In the genomic region with DNA sequence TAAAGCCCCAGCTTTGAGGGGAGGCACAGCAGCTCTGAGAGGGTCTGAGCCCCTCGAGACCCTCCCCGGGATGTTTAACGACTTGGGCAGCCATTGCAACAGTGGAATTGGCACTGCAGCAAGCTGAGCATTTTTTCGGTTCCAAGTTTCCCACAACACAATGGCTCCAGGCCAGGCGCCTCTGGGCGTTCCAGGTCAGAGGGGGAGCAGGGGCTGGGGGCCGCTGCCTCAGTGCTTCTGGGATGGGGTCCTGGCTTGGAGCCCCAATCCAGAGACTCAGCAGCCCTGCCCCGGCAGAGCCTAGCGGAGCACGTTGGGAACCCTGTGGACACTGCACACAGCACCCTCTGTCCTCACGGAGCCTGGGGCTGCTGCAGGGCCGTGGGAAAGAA, we compare ENCODE assay signal across 13 cellular contexts. TPM values are rescaled to one million over a fixed set of nuclear protein-coding genes. Genes with fewer than 3 reads are reported as not detected.
A peak's percentile ranks its signal among the peaks of the same experiment; 100 is the strongest.
DNase-seq lines count a peak whose midpoint lies in the region; ATAC-seq and TF ChIP-seq lines count a peak whose summit lies in the region.
"Had no signal": no experiment of that assay in that cellular context is flagged by ENCODE, and none has a peak within 500 bp of the region (broad histone marks: within the 10 kb centered on the region; RNA-seq: fewer than 3 reads in every experiment).

No MANE protein-coding gene starts in this region.

- DNase-seq in astrocyte of the cerebellum (ENCODE audit: low read depth) (no peak), heart left ventricle (peak in 3 of 5 donors; percentile 34 to 68 (median 55)), sciatic nerve (ENCODE audit: low spot score) (no peak), A673 (ENCODE audit: low spot score) (no peak), OCI-M2 (lab: John Stamatoyannopoulos, UW; ENCODE audit: unreplicated experiment) (no peak)
- DNase-seq in activated T-cell treated with anti-CD3 and anti-CD28 coated beads, Interleukin-2, amount 50 U/mL, for 4 hours = no peak
- DNase-seq: activated T-cell treated with anti-CD3 and anti-CD28 coated beads, Interleukin-2, amount 50 U/mL, for 72 hours; naive thymus-derived CD4-positive, alpha-beta T cell; NCI-H187 had no signal

- no TSS peak for BruUV-seq in A673 (replicated peaks; lab: Mats Ljungman, UMichigan)

- H3K4me2 ChIP-seq in BLaER1 treated with 17β-estradiol and CSF1 and Interleukin-3, amounts not matched to agents 10 nM and 100 nM = peak overlapping the region in 8 of 11 experiments; percentile 44 to 65 (median 56); a peak in 11 of 22 replicates
- H3K4me2 ChIP-seq: KMS-11 had no signal

- H3K9me3 Mint-ChIP-seq in activated T-cell treated with anti-CD3 and anti-CD28 coated beads, Interleukin-2, amount 50 U/mL, for 4 hours = no peaks in the 10 kb centered on the region
- H3K9me3 Mint-ChIP-seq: type B pancreatic cell had no signal

- H3K4me1 ChIP-seq in BLaER1 treated with 17β-estradiol and CSF1 and Interleukin-3, amounts not matched to agents 10 nM and 100 nM = peaks cover 7 to 75% (median 54%) of the 10 kb centered on the region in 10 experiments; a peak in 18 of 20 replicates
- peaks cover 0 to 38% (median 12%) of the 10 kb centered on the region in 12 donors for H3K4me1 ChIP-seq in heart left ventricle
- H3K4me1 ChIP-seq in A673 (ENCODE audit: insufficient read depth, low read length, poor library complexity, severe bottlenecking) = peaks cover 9% of the 10 kb centered on the region

- POLR2A ChIA-PET in A673 (lab: Charles Lee; ENCODE audit: low non-redundant PET) = no interaction called here

- no peaks in the 10 kb centered on the region for H3K36me3 Mint-ChIP-seq in activated T-cell treated with anti-CD3 and anti-CD28 coated beads, Interleukin-2, amount 50 U/mL, for 4 hours (ENCODE audit: insufficient read depth)
- H3K36me3 Mint-ChIP-seq: naive thymus-derived CD4-positive, alpha-beta T cell had no signal

- no peak overlapping the region for H3K4me3 ChIP-seq in BLaER1 treated with 17β-estradiol and CSF1 and Interleukin-3, amounts not matched to agents 10 nM and 100 nM
- H3K4me3 ChIP-seq in astrocyte of the cerebellum (ENCODE audit: low read depth, low read length) = peak overlapping the region; percentile 5
- peak overlapping the region in 9 of 12 donors; percentile 33 to 61 (median 43) for H3K4me3 ChIP-seq in heart left ventricle
- H3K4me3 ChIP-seq in A673 (ENCODE audit: low read depth, low read length, poor library complexity, severe bottlenecking) = no peak overlapping the region

- TF ChIP-seq POLR2A in heart left ventricle (IDR thresholded peaks at IDR 0.05) = no peak

- H3K27me3 ChIP-seq in BLaER1 treated with 17β-estradiol and CSF1 and Interleukin-3, amounts not matched to agents 10 nM and 100 nM = no peaks in the 10 kb centered on the region; a peak in 1 of 22 replicates
- H3K27me3 ChIP-seq in heart left ventricle = no peaks in the 10 kb centered on the region
- no peaks in the 10 kb centered on the region for H3K27me3 ChIP-seq in A673 (replicated peaks; ENCODE audit: insufficient read depth, low read depth, low read length, poor library complexity)

- no peak overlapping the region for H3K27ac ChIP-seq in BLaER1 treated with 17β-estradiol and CSF1 and Interleukin-3, amounts not matched to agents 10 nM and 100 nM
- H3K27ac ChIP-seq in heart left ventricle (peak overlapping the region in 4 of 12 donors; percentile 26 to 50 (median 42)), A673 (ENCODE audit: low read depth, low read length, poor library complexity, severe bottlenecking) (no peak overlapping the region)
- H3K27ac ChIP-seq: KMS-11 had no signal

- H3K4me3 Mint-ChIP-seq in activated T-cell treated with anti-CD3 and anti-CD28 coated beads, Interleukin-2, amount 50 U/mL, for 4 hours = no peak overlapping the region
- H3K4me3 Mint-ChIP-seq: activated T-cell treated with anti-CD3 and anti-CD28 coated beads, Interleukin-2, amount 50 U/mL, for 72 hours had no signal

- intact Hi-C loops in heart left ventricle (cut with DNase I) = no loop called here
- intact Hi-C loops in sciatic nerve (cut with DNase I) = no loop called here
- intact Hi-C loops in A673 (cut with micrococcal nuclease; ENCODE audit: unreplicated experiment) = no loop called here

- WGBS in heart left ventricle, 4 donors = 37 to 48% (median 46%) methylated on average over 6 to 12 of the region's 12 CpGs

- ATAC-seq in heart left ventricle = peak in 3 of 4 donors; percentile 3 to 27 (median 19)
- peak; percentile 48 for ATAC-seq in sciatic nerve
- no peak for ATAC-seq in GM18868 (IDR thresholded peaks at IDR 0.05; ENCODE audit: unreplicated experiment)
- no peak for ATAC-seq in activated T-cell treated with anti-CD3 and anti-CD28 coated beads, Interleukin-2, amount 50 U/mL, for 4 hours
- ATAC-seq: activated T-cell treated with anti-CD3 and anti-CD28 coated beads, Interleukin-2, amount 50 U/mL, for 72 hours; naive thymus-derived CD4-positive, alpha-beta T cell had no signal

- H3K36me3 ChIP-seq in BLaER1 treated with 17β-estradiol and CSF1 and Interleukin-3, amounts not matched to agents 10 nM and 100 nM = no peaks in the 10 kb centered on the region
- H3K36me3 ChIP-seq in heart left ventricle (peaks cover 0 to 3% (median 0%) of the 10 kb centered on the region in 9 donors), A673 (ENCODE audit: insufficient read depth, low read length, poor library complexity, severe bottlenecking) (no peaks in the 10 kb centered on the region)

- CTCF ChIA-PET in A673 (lab: Charles Lee) = no interaction called here

- in situ Hi-C loops in astrocyte of the cerebellum (cut with HindIII; ENCODE audit: low sequenced_read_pairs) = loop anchor here (25.0 kb wide), 1 partner anchor 118 kb away; no protein-coding TSS in a partner anchor

- no peak for TF ChIP-seq CTCF in astrocyte of the cerebellum (IDR thresholded peaks at IDR 0.05; ENCODE audit: low read depth, low read length, missing control alignments)
- no peak for TF ChIP-seq CTCF in heart left ventricle (IDR thresholded peaks at IDR 0.05)
- TF ChIP-seq CTCF in A673 (conservative IDR thresholded peaks at IDR 0.05; ENCODE audit: low read depth, low read length) = no peak

- no peaks in the 10 kb centered on the region for H3K27me3 Mint-ChIP-seq in activated T-cell treated with anti-CD3 and anti-CD28 coated beads, Interleukin-2, amount 50 U/mL, for 4 hours (ENCODE audit: low read depth)
- H3K27me3 Mint-ChIP-seq: naive thymus-derived CD4-positive, alpha-beta T cell; type B pancreatic cell had no signal

- H4K20me1 ChIP-seq in BLaER1 treated with 17β-estradiol and CSF1 and Interleukin-3, amounts not matched to agents 10 nM and 100 nM = peaks cover 0 to 11% (median 4%) of the 10 kb centered on the region in 11 experiments; a peak in 3 of 22 replicates

- H3K4me1 Mint-ChIP-seq in activated T-cell treated with anti-CD3 and anti-CD28 coated beads, Interleukin-2, amount 50 U/mL, for 4 hours (ENCODE audit: low read depth) = no peaks in the 10 kb centered on the region

- H3K9me3 ChIP-seq in BLaER1 treated with 17β-estradiol and CSF1 and Interleukin-3, amounts not matched to agents 10 nM and 100 nM (replicated peaks in 1 of 11) = peaks cover 0 to 8% (median 0%) of the 10 kb centered on the region in 11 experiments; a peak in 3 of 22 replicates
- H3K9me3 ChIP-seq in heart left ventricle = no peaks in the 10 kb centered on the region
- no peaks in the 10 kb centered on the region for H3K9me3 ChIP-seq in A673 (ENCODE audit: low read depth, low read length, poor library complexity, severe bottlenecking)

- H3K9ac ChIP-seq in BLaER1 treated with 17β-estradiol and CSF1 and Interleukin-3, amounts not matched to agents 10 nM and 100 nM = no peak overlapping the region
- H3K9ac ChIP-seq: KMS-11 had no signal

RNA-seq across cellular contexts. Expression of gene COL18A1, which starts 50.0 kb away (rescaled TPM):
- total RNA-seq in heart left ventricle = 100 to 1,000 TPM in 2 of 9 donors, 10 to 100 TPM in 7; 31.7 to 109 (median 59.0) TPM
- 10 to 100 TPM; 38.9 to 65.6 TPM for polyA plus RNA-seq in heart left ventricle
- total RNA-seq in sciatic nerve = 129 TPM
- 3.3 and 5.0 TPM in 2 replicates for total RNA-seq in A673 (2021)
- 10 to 100 TPM; 15.0 to 19.9 (median 15.4) TPM for total RNA-seq in activated T-cell treated with anti-CD3 and anti-CD28 coated beads, Interleukin-2, amount 50 U/mL, for 4 hours

Comparison
In these comparisons a context has a peak if more than half of its experiments do, and no peak if none do; other contexts are left out.
1. H3K4me3 ChIP-seq: peak in astrocyte of the cerebellum (single experiment) and heart left ventricle (9 of 12); none in BLaER1 treated with 17β-estradiol and CSF1 and Interleukin-3, amounts not matched to agents 10 nM and 100 nM (0 of 10) and A673 (single experiment).
2. DNase-seq: peak in heart left ventricle (3 of 5); none in astrocyte of the cerebellum (single experiment), sciatic nerve (single experiment), A673 (single experiment), activated T-cell treated with anti-CD3 and anti-CD28 coated beads, Interleukin-2, amount 50 U/mL, for 4 hours (single experiment) and OCI-M2 (single experiment).
3. ATAC-seq: peak in heart left ventricle (3 of 4) and sciatic nerve (single experiment); none in GM18868 (single experiment) and activated T-cell treated with anti-CD3 and anti-CD28 coated beads, Interleukin-2, amount 50 U/mL, for 4 hours (0 of 2).